ENCODE assay signal across 1 cellular context in genomic region chrX:626745-627509, GRCh38.
TF ChIP-seq lines count a peak whose summit lies in the region.

No MANE protein-coding gene starts in this region.

TF ChIP-seq in HepG2, 621 proteins besides CTCF, POLR2A, EP300 and RAD21 (continued from another document):
- TF ChIP-seq, protein P1, sequence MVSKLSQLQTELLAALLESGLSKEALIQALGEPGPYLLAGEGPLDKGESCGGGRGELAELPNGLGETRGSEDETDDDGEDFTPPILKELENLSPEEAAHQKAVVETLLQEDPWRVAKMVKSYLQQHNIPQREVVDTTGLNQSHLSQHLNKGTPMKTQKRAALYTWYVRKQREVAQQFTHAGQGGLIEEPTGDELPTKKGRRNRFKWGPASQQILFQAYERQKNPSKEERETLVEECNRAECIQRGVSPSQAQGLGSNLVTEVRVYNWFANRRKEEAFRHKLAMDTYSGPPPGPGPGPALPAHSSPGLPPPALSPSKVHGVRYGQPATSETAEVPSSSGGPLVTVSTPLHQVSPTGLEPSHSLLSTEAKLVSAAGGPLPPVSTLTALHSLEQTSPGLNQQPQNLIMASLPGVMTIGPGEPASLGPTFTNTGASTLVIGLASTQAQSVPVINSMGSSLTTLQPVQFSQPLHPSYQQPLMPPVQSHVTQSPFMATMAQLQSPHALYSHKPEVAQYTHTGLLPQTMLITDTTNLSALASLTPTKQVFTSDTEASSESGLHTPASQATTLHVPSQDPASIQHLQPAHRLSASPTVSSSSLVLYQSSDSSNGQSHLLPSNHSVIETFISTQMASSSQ (IDR thresholded peaks at IDR 0.05; ENCODE audit: low read depth), result no peak
- TF ChIP-seq, protein P1 (CRISPR knock-in tag; IDR thresholded peaks at IDR 0.05; ENCODE audit: borderline replicate concordance), result no peak
- TF ChIP-seq TEAD2 (CRISPR knock-in tag; IDR thresholded peaks at IDR 0.05), result no peak
TF ChIP-seq in HepG2: peak in this region for 0.
